Comparison of ENCODE assay signal across 17 cellular contexts in the genomic region with DNA sequence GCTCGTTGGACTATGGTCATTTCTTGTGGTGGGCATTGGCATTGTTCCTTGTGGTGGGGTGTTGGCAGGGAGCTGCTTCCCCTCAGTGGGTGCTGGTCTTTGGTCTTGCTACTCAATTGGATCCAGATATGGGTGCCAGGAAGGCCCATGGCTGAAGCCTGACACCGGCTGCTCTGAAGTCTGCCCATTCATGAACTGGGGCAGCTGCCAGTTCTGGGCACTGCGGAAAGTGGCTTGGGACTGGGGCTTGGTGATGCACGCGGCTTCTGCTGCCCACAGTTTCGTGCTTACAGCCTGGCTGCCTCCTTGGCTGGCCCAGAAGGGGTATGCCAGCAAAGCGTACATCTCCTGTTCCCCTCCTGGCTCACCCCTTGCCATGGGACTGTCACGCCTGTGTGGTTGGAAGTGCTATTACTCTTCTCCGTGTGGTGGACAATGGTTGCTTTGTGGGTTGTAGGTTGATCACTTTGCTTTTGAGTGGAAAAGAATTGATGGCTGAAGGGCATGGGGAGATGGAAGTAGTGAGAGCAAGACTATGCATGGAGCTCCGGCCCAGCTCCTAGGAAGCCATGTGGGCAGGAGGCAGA. TPM values are rescaled to one million over a fixed set of nuclear protein-coding genes. Genes with fewer than 3 reads are reported as not detected.
"Had no signal": no experiment of that assay in that cellular context is flagged by ENCODE, and none has a peak within 500 bp of the region (broad histone marks: within the 10 kb centered on the region; RNA-seq: fewer than 3 reads in every experiment).

No MANE protein-coding gene starts in this region.

- H3K27me3 Mint-ChIP-seq: natural killer cell treated with Interleukin-12 subunit alpha and Interleukin-12 subunit beta and Interleukin-15 and Interleukin-18, amount 100 ng/mL, for 72 hours; stimulated activated naive CD8-positive, alpha-beta T cell treated with anti-CD3 and anti-CD28 coated beads, Interleukin-15, Interleukin-2, amounts not matched to agents 100 ng/mL and 50 ng/mL, for 24 hours had no signal

- DNase-seq: activated CD4-positive, alpha-beta T cell treated with anti-CD3 and anti-CD28 coated beads, Interleukin-2, amount 10 ng/mL, durations not matched to agents 24 days and 14 days; activated naive CD4-positive, alpha-beta T cell; central memory CD4-positive, alpha-beta T cell; erythroblast; glutamatergic neuron; mammary epithelial cell; stimulated activated CD4-positive, alpha-beta T cell treated with anti-CD3 and anti-CD28 coated beads, Interleukin-4, amount 100 ng/mL, for 1 hour had no signal

- H3K27ac ChIP-seq: tibial nerve had no signal

- H3K4me3 Mint-ChIP-seq: activated CD4-positive, alpha-beta T cell treated with anti-CD3 and anti-CD28 coated beads, Interleukin-2, amount 10 ng/mL, durations not matched to agents 24 days and 14 days; activated T-helper 1 cell treated with anti-CD3 and anti-CD28 coated beads, Interleukin-12 subunit alpha, Interleukin-12 subunit beta, Interleukin-2, Interleukin-4 antibody, amounts not matched to agents 30 ng/mL and 10 ng/mL and 1 ng/mL, durations not matched to agents 14 hours and 24 hours and 36 hours; dendritic cell treated with granulocyte-macrophage colony-stimulating factor and Interleukin-4, amounts not matched to agents 40 ng/mL and 50 ng/mL, for 4 days; natural killer cell treated with Interleukin-12 subunit alpha and Interleukin-12 subunit beta and Interleukin-15 and Interleukin-18, amount 100 ng/mL, for 72 hours; stimulated activated naive CD8-positive, alpha-beta T cell treated with anti-CD3 and anti-CD28 coated beads, Interleukin-15, Interleukin-2, amounts not matched to agents 100 ng/mL and 50 ng/mL, for 24 hours; T-helper 1 cell treated with Interleukin-12 subunit alpha and Interleukin-12 subunit beta and Interleukin-4 antibody, amounts not matched to agents 30 μg/mL and 1 μg/mL, for 36 hours; WTC11 had no signal

- H3K4me1 Mint-ChIP-seq: activated CD4-positive, alpha-beta T cell treated with anti-CD3 and anti-CD28 coated beads, Interleukin-2, amount 10 ng/mL, durations not matched to agents 24 days and 14 days had no signal

- H3K4me3 ChIP-seq: tibial nerve had no signal

- H3K9me3 Mint-ChIP-seq: activated CD4-positive, alpha-beta T cell treated with anti-CD3 and anti-CD28 coated beads, Interleukin-2, amount 10 ng/mL, durations not matched to agents 24 days and 14 days; activated T-helper 1 cell treated with anti-CD3 and anti-CD28 coated beads, Interleukin-12 subunit alpha, Interleukin-12 subunit beta, Interleukin-2, Interleukin-4 antibody, amounts not matched to agents 30 ng/mL and 10 ng/mL and 1 ng/mL, durations not matched to agents 14 hours and 24 hours and 36 hours; dendritic cell treated with granulocyte-macrophage colony-stimulating factor and Interleukin-4, amounts not matched to agents 40 ng/mL and 50 ng/mL, for 4 days; natural killer cell treated with Interleukin-12 subunit alpha and Interleukin-12 subunit beta and Interleukin-15 and Interleukin-18, amount 100 ng/mL, for 72 hours; stimulated activated naive CD8-positive, alpha-beta T cell treated with anti-CD3 and anti-CD28 coated beads, Interleukin-15, Interleukin-2, amounts not matched to agents 100 ng/mL and 50 ng/mL, for 24 hours; T-helper 1 cell treated with Interleukin-12 subunit alpha and Interleukin-12 subunit beta and Interleukin-4 antibody, amounts not matched to agents 30 μg/mL and 1 μg/mL, for 36 hours had no signal

- H3K27ac Mint-ChIP-seq: activated CD4-positive, alpha-beta T cell treated with anti-CD3 and anti-CD28 coated beads, Interleukin-2, amount 10 ng/mL, durations not matched to agents 24 days and 14 days; activated T-helper 1 cell treated with anti-CD3 and anti-CD28 coated beads, Interleukin-12 subunit alpha, Interleukin-12 subunit beta, Interleukin-2, Interleukin-4 antibody, amounts not matched to agents 30 ng/mL and 10 ng/mL and 1 ng/mL, durations not matched to agents 14 hours and 24 hours and 36 hours; dendritic cell treated with granulocyte-macrophage colony-stimulating factor and Interleukin-4, amounts not matched to agents 40 ng/mL and 50 ng/mL, for 4 days; natural killer cell treated with Interleukin-12 subunit alpha and Interleukin-12 subunit beta and Interleukin-15 and Interleukin-18, amount 100 ng/mL, for 72 hours; stimulated activated naive CD8-positive, alpha-beta T cell treated with anti-CD3 and anti-CD28 coated beads, Interleukin-15, Interleukin-2, amounts not matched to agents 100 ng/mL and 50 ng/mL, for 24 hours; T-helper 1 cell treated with Interleukin-12 subunit alpha and Interleukin-12 subunit beta and Interleukin-4 antibody, amounts not matched to agents 30 μg/mL and 1 μg/mL, for 36 hours; WTC11 had no signal

- H3K36me3 ChIP-seq: tibial nerve had no signal

- ATAC-seq: left lobe of liver; natural killer cell treated with Interleukin-12 subunit alpha and Interleukin-12 subunit beta and Interleukin-15 and Interleukin-18, amount 100 ng/mL, for 72 hours; WTC11 had no signal

- H3K4me1 ChIP-seq: tibial nerve had no signal

- H3K27me3 ChIP-seq: tibial nerve had no signal

- H3K9me3 ChIP-seq: tibial nerve had no signal

RNA-seq across cellular contexts. Expression of gene TBATA, which starts 58.2 kb away (rescaled TPM):
- total RNA-seq: activated CD4-positive, alpha-beta T cell treated with anti-CD3 and anti-CD28 coated beads, Interleukin-2, amount 10 ng/mL, durations not matched to agents 24 days and 14 days; activated T-helper 1 cell treated with anti-CD3 and anti-CD28 coated beads, Interleukin-12 subunit alpha, Interleukin-12 subunit beta, Interleukin-2, Interleukin-4 antibody, amounts not matched to agents 30 ng/mL and 10 ng/mL and 1 ng/mL, durations not matched to agents 14 hours and 24 hours and 36 hours; left lobe of liver; mammary epithelial cell; mucosa of gallbladder; natural killer cell treated with Interleukin-12 subunit alpha and Interleukin-12 subunit beta and Interleukin-15 and Interleukin-18, amount 100 ng/mL, for 72 hours; osteoblast; tibial nerve; WTC11 had no signal
